In genomic region chr1:175481126-175482071, GRCh38 we compare ENCODE assay signal across 8 cellular contexts.
DNase-seq lines count a peak whose midpoint lies in the region; ATAC-seq, FAIRE-seq and TF ChIP-seq lines count a peak whose summit lies in the region.

No MANE protein-coding gene starts in this region.

- ATAC-seq in activated naive CD4-positive, alpha-beta T cell treated with anti-CD3 and anti-CD28 coated beads, Interleukin-2, amount 50 U/mL, for 72 hours: no peak
- ATAC-seq in GM21825 (IDR thresholded peaks at IDR 0.05; ENCODE audit: unreplicated experiment): no peak

- H3K36me3 Mint-ChIP-seq in activated naive CD4-positive, alpha-beta T cell treated with anti-CD3 and anti-CD28 coated beads, Interleukin-2, amount 50 U/mL, for 72 hours: no peaks in the 10 kb centered on the region

- TF ChIP-seq CTCF in AG09319 (IDR thresholded peaks at IDR 0.05; ENCODE audit: low read depth, low read length): peak; percentile 46

- FAIRE-seq in GM19239 (lab: Jason Lieb, UNC): peak; percentile 73

- DNase-seq in AG09319 (ENCODE audit: extremely low read depth, low read depth) (no peak), GM19239 (ENCODE audit: insufficient read length, low spot score) (no peak), NCI-H345 treated with DMSO at 0.1 percent for 48 hours (lab: John Stamatoyannopoulos, UW; ENCODE audit: unreplicated experiment) (peak; percentile 30), dermis blood vessel endothelial cell (peak; percentile 74), midbrain (lab: John Stamatoyannopoulos, UW) (peak; percentile 5), GM19240 (ENCODE audit: insufficient read length, low spot score) (no peak)
- DNase-seq in activated naive CD4-positive, alpha-beta T cell treated with anti-CD3 and anti-CD28 coated beads, Interleukin-2, amount 50 U/mL, for 72 hours (ENCODE audit: low spot score in 2 of 2): no peak

- no peaks in the 10 kb centered on the region for H3K9me3 Mint-ChIP-seq in activated naive CD4-positive, alpha-beta T cell treated with anti-CD3 and anti-CD28 coated beads, Interleukin-2, amount 50 U/mL, for 72 hours

- H3K27ac Mint-ChIP-seq in activated naive CD4-positive, alpha-beta T cell treated with anti-CD3 and anti-CD28 coated beads, Interleukin-2, amount 50 U/mL, for 72 hours: no peak overlapping the region

Comparison
In these comparisons a context has a peak if more than half of its experiments do, and no peak if none do; other contexts are left out.
1. DNase-seq: peak in NCI-H345 treated with DMSO at 0.1 percent for 48 hours (single experiment), dermis blood vessel endothelial cell (single experiment) and midbrain (single experiment); none in AG09319 (single experiment), GM19239 (single experiment), activated naive CD4-positive, alpha-beta T cell treated with anti-CD3 and anti-CD28 coated beads, Interleukin-2, amount 50 U/mL, for 72 hours (0 of 2) and GM19240 (single experiment).